Comparison of ENCODE assay signal across 1 cellular context in genomic region chr1:228415853-228416216, GRCh38.
TF ChIP-seq lines count a peak whose summit lies in the region.

No MANE protein-coding gene starts in this region.

TF ChIP-seq in IMR-90, 13 proteins besides CTCF, POLR2A, EP300 and RAD21 (continued from another document):
- no peak for TF ChIP-seq ELK1 (IDR thresholded peaks at IDR 0.05; ENCODE audit: borderline replicate concordance, low read depth, low read length)
- TF ChIP-seq USF2 (IDR thresholded peaks at IDR 0.05; ENCODE audit: low read depth, low read length) = no peak
- no peak for TF ChIP-seq MAFK (IDR thresholded peaks at IDR 0.05; ENCODE audit: low read depth, low read length)
- no peak for TF ChIP-seq NFE2L2 (IDR thresholded peaks at IDR 0.05; ENCODE audit: low read depth, low read length)
- TF ChIP-seq RFX5 (IDR thresholded peaks at IDR 0.05; ENCODE audit: low read depth, low read length) = no peak
